In genomic region chr3:155661730-155662129, GRCh38 we compare ENCODE assay signal across 18 cellular contexts.
"Had no signal": no experiment of that assay in that cellular context is flagged by ENCODE, and none has a peak within 500 bp of the region (broad histone marks: within the 10 kb centered on the region; RNA-seq: fewer than 3 reads in every experiment).

No MANE protein-coding gene starts in this region.

- H3K4me3 Mint-ChIP-seq: activated B cell treated with CpG ODN at 0.5 μM for 24 hours; activated CD4-positive, alpha-beta T cell treated with anti-CD3 and anti-CD28 coated beads, Interleukin-2, amount 10 ng/mL, durations not matched to agents 24 days and 14 days; activated naive CD8-positive, alpha-beta T cell; central memory CD8-positive, alpha-beta T cell; immature natural killer cell; naive thymus-derived CD4-positive, alpha-beta T cell; T-helper 2 cell treated with Interferon-gamma antibody and Interleukin-4, amounts not matched to agents 5 μg/mL and 100 μg/mL, for 36 hours had no signal

- H3K27me3 Mint-ChIP-seq: activated naive CD8-positive, alpha-beta T cell had no signal

- H3K36me3 ChIP-seq: thoracic aorta had no signal

- H3K4me3 ChIP-seq: coronary artery, smooth muscle cell, thoracic aorta had no signal

- ATAC-seq: naive thymus-derived CD4-positive, alpha-beta T cell; right cardiac atrium had no signal

- FAIRE-seq: endothelial cell of umbilical vein, urothelium cell line had no signal

- H3K27ac Mint-ChIP-seq: activated B cell treated with CpG ODN at 0.5 μM for 24 hours; activated CD4-positive, alpha-beta T cell treated with anti-CD3 and anti-CD28 coated beads, Interleukin-2, amount 10 ng/mL, durations not matched to agents 24 days and 14 days; activated naive CD8-positive, alpha-beta T cell; immature natural killer cell; naive thymus-derived CD4-positive, alpha-beta T cell; T-helper 2 cell treated with Interferon-gamma antibody and Interleukin-4, amounts not matched to agents 5 μg/mL and 100 μg/mL, for 36 hours had no signal

- H3K4me2 ChIP-seq: smooth muscle cell had no signal

- H3K4me1 Mint-ChIP-seq: activated B cell treated with CpG ODN at 0.5 μM for 24 hours; activated CD4-positive, alpha-beta T cell treated with anti-CD3 and anti-CD28 coated beads, Interleukin-2, amount 10 ng/mL, durations not matched to agents 24 days and 14 days; central memory CD8-positive, alpha-beta T cell; immature natural killer cell had no signal

- H3K9me3 Mint-ChIP-seq: activated B cell treated with CpG ODN at 0.5 μM for 24 hours; activated CD4-positive, alpha-beta T cell treated with anti-CD3 and anti-CD28 coated beads, Interleukin-2, amount 10 ng/mL, durations not matched to agents 24 days and 14 days; central memory CD8-positive, alpha-beta T cell; immature natural killer cell; naive thymus-derived CD4-positive, alpha-beta T cell; T-helper 2 cell treated with Interferon-gamma antibody and Interleukin-4, amounts not matched to agents 5 μg/mL and 100 μg/mL, for 36 hours had no signal

- H3K27ac ChIP-seq: coronary artery, thoracic aorta had no signal

- H3K9me3 ChIP-seq: thoracic aorta had no signal

- DNase-seq: activated B cell treated with CpG ODN at 0.5 μM for 24 hours; activated CD4-positive, alpha-beta T cell treated with anti-CD3 and anti-CD28 coated beads, Interleukin-2, amount 10 ng/mL, durations not matched to agents 24 days and 14 days; activated CD8-positive, alpha-beta memory T cell treated with anti-CD3 and anti-CD28 coated beads for 24 hours; activated gamma-delta T cell treated with Interleukin-2 at 50 U/mL for 16 hours; amniotic stem cell; effector CD4-positive, alpha-beta T cell; foreskin melanocyte; immature natural killer cell; naive thymus-derived CD4-positive, alpha-beta T cell; right cardiac atrium had no signal

- H3K36me3 Mint-ChIP-seq: activated naive CD8-positive, alpha-beta T cell; immature natural killer cell; naive thymus-derived CD4-positive, alpha-beta T cell had no signal
